14 cellular contexts compared by ENCODE assay signal in the genomic region with DNA sequence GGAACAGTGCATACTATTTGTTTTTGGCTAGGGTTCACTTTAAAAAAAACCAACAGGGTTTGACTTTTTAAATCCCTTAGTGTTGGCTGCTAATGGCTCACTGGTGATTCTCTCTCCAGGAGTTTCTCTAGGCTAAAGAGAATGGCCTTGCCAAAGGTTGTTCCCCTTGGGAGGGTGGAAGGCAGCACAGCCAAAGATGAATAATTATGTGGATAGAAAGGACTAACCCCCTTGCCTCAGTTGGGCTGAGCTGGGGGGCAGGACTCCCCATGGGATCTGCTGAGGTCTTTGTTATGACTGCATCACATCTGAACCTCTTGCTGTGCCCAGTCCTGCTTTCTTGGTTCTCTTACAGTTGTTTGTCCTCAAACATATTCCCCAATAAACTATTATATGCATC.
"Had no signal": no experiment of that assay in that cellular context is flagged by ENCODE, and none has a peak within 500 bp of the region (broad histone marks: within the 10 kb centered on the region; RNA-seq: fewer than 3 reads in every experiment).

No MANE protein-coding gene starts in this region.

- H3K9me3 ChIP-seq: pancreas, stomach, tibial nerve, vagina had no signal

- H3K4me3 ChIP-seq: neural progenitor cell, pancreas, skin epidermis, stomach, tibial nerve, vagina had no signal

- ATAC-seq: activated CD4-positive, alpha-beta T cell treated with anti-CD3 and anti-CD28 coated beads for 36 hours; effector memory CD8-positive, alpha-beta T cell; foreskin keratinocyte; pancreas had no signal

- H3K4me1 ChIP-seq: foreskin keratinocyte, pancreas had no signal

- DNase-seq: activated CD4-positive, alpha-beta T cell treated with anti-CD3 and anti-CD28 coated beads for 36 hours; activated naive CD4-positive, alpha-beta T cell treated with Interleukin-2 at 50 U/mL for 16 hours; central memory CD4-positive, alpha-beta T cell; effector memory CD8-positive, alpha-beta T cell; erythroblast; foreskin keratinocyte; head of caudate nucleus; pancreas; stomach had no signal

- H3K27ac ChIP-seq: foreskin keratinocyte, neural progenitor cell, pancreas, stomach, vagina, VCaP had no signal

- H3K36me3 ChIP-seq: neural progenitor cell, pancreas, stomach, tibial nerve, vagina had no signal

- H3K27me3 ChIP-seq: foreskin keratinocyte, pancreas, stomach, tibial nerve, vagina had no signal
